Comparison of ENCODE assay signal across 8 cellular contexts in the genomic region with DNA sequence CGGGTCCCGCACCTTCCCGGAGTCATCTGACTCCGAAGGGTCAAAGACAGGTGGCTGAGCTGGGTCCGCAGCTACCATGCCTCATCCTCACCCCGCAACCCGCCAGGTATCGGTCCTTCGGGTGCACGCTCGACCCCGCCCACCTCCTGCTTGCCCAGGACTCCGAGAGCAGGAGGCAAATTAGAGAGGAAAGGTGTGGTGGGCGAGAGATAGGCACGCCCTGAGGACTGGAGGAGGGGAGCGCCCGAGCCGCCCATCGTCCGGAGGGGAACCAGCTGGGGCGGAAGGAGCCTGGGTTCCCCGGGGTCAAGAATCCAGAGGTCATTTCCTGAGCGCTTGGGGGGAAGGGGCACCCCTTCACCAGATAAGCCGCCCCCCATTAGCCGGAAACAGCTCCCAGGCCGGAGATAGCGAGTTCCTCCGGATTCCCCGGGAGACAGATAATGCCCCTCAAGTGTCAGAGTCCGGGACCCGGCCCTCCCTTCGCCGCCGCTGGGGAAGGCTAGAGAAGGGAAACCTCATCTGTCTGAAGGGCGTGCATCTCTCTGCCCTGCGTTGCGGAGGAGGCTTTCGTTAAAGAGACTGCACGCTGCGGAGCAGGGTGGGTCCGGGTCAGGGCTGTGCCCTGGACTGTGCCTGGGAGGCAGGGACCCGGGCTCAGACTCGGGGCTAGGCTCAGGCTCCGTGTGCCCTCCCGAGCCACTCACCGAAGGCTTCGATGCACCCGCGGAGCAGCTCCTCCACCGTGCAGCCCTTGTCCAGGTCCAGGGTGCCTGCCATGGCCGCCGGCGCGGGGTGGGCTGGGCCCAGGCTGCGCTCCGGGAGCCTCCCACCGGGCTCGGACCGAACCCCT. TPM values are rescaled to one million over a fixed set of nuclear protein-coding genes. Genes with fewer than 3 reads are reported as not detected.
DNase-seq lines count a peak whose midpoint lies in the region; ATAC-seq, FAIRE-seq and TF ChIP-seq lines count a peak whose summit lies in the region.

No MANE protein-coding gene starts in this region.

- no peak overlapping the region for H3K27ac Mint-ChIP-seq in endodermal cell
- peak overlapping the region; percentile 37 to 87 (median 82) for H3K27ac Mint-ChIP-seq in naive thymus-derived CD8-positive, alpha-beta T cell

- TF ChIP-seq CTCF in PC-3 (conservative IDR thresholded peaks at IDR 0.05; ENCODE audit: low read depth, low read length) (no peak), endodermal cell (conservative IDR thresholded peaks at IDR 0.05) (no peak)

- H3K79me2 ChIP-seq in PC-3 (ENCODE audit: low read length): no peaks in the 10 kb centered on the region

- 10 to 13% methylated on average over 27 to 59 of the region's 59 CpGs for WGBS in endodermal cell (ENCODE audit: insufficient coverage in 1 of 2, insufficient read length in 1 of 2), 2 experiments

- H3K36me3 ChIP-seq in PC-3 (ENCODE audit: low read depth, low read length): no peaks in the 10 kb centered on the region
- no peaks in the 10 kb centered on the region for H3K36me3 ChIP-seq in endodermal cell (ENCODE audit: control insufficient read depth, insufficient read depth, low read length)

- intact Hi-C loops in PC-3 (cut with micrococcal nuclease): no loop called here

- H2AFZ ChIP-seq in PC-3 (ENCODE audit: low read length): peak overlapping the region; percentile 91

- no peaks in the 10 kb centered on the region for H3K36me3 Mint-ChIP-seq in endodermal cell (ENCODE audit: low read depth)
- peaks cover 0 to 43% (median 3%) of the 10 kb centered on the region in 3 donors for H3K36me3 Mint-ChIP-seq in naive thymus-derived CD8-positive, alpha-beta T cell

- H3K4me2 ChIP-seq in PC-3 (ENCODE audit: low read length): peak overlapping the region; percentile 90

- H3F3A ChIP-seq in PC-3 (ENCODE audit: low read length, unreplicated experiment): no peaks in the 10 kb centered on the region

- no peaks in the 10 kb centered on the region for H3K9me2 ChIP-seq in PC-3 (replicated peaks; ENCODE audit: low read length)

- H3K4me1 Mint-ChIP-seq in endodermal cell: peaks cover 15% of the 10 kb centered on the region
- peaks cover 27 to 50% (median 44%) of the 10 kb centered on the region in 4 donors for H3K4me1 Mint-ChIP-seq in naive thymus-derived CD8-positive, alpha-beta T cell

- H3K4me3 Mint-ChIP-seq in endodermal cell: peak overlapping the region; percentile 29
- peak overlapping the region; percentile 73 to 100 (median 83) for H3K4me3 Mint-ChIP-seq in naive thymus-derived CD8-positive, alpha-beta T cell

- peaks cover 36% of the 10 kb centered on the region for H3K27me3 ChIP-seq in PC-3 (ENCODE audit: low read length)
- H3K27me3 ChIP-seq in endodermal cell (ENCODE audit: control insufficient read depth, insufficient read depth, low read length, poor library complexity, severe bottlenecking): peaks cover 77% of the 10 kb centered on the region

- no TSS peak for BruUV-seq in PC-3 (replicated peaks; lab: Mats Ljungman, UMichigan)

- H3K9me3 ChIP-seq in PC-3 (ENCODE audit: low read length) (no peaks in the 10 kb centered on the region), endodermal cell (ENCODE audit: control insufficient read depth, low read length) (no peaks in the 10 kb centered on the region)

- ATAC-seq in PC-3 (peak; percentile 37), HG02938 (IDR thresholded peaks at IDR 0.05; ENCODE audit: unreplicated experiment) (no peak), GM19351 (IDR thresholded peaks at IDR 0.05; ENCODE audit: unreplicated experiment) (no peak)
- peak in 1 of 2 donors; percentile 0 for ATAC-seq in naive thymus-derived CD8-positive, alpha-beta T cell

- peaks cover 74% of the 10 kb centered on the region for H3K27me3 Mint-ChIP-seq in endodermal cell (ENCODE audit: insufficient read depth)
- peaks cover 0 to 2% (median 0%) of the 10 kb centered on the region in 5 donors for H3K27me3 Mint-ChIP-seq in naive thymus-derived CD8-positive, alpha-beta T cell

- no peaks in the 10 kb centered on the region for H4K20me1 ChIP-seq in PC-3 (ENCODE audit: low read length)

- CTCF ChIA-PET in PC-3 (lab: Charles Lee): interaction anchor here (0.7 kb wide), 1 partner anchor 9 kb away, joined by 5 read pairs; no protein-coding TSS in a partner anchor

- no peak overlapping the region for H3K9ac ChIP-seq in PC-3 (ENCODE audit: low read length)
- no peak overlapping the region for H3K9ac ChIP-seq in endodermal cell (ENCODE audit: extremely low read depth, low read length, poor library complexity, severe bottlenecking)

- POLR2A ChIA-PET in PC-3 (lab: Charles Lee; ENCODE audit: unreplicated experiment): no interaction called here
- POLR2A ChIA-PET in naive thymus-derived CD8-positive, alpha-beta T cell (lab: Charles Lee): interaction anchor here (0.6 to 45.2 kb wide), 15 partner anchors 9 to 378 kb away, joined by 3 to 2320 read pairs (median 8); partner anchors contain the start of genes CDC42BPG, MAP4K2, PYGM and SF1

- H3K9me3 Mint-ChIP-seq in endodermal cell: no peaks in the 10 kb centered on the region
- peaks cover 0 to 2% (median 0%) of the 10 kb centered on the region in 9 donors for H3K9me3 Mint-ChIP-seq in naive thymus-derived CD8-positive, alpha-beta T cell

- H3K4me1 ChIP-seq in PC-3 (ENCODE audit: insufficient read depth, low read length) (peaks cover 13% of the 10 kb centered on the region), endodermal cell (ENCODE audit: control insufficient read depth, insufficient read depth, low read length) (peaks cover 4% of the 10 kb centered on the region)

- H3K4me3 ChIP-seq in PC-3 (ENCODE audit: low read length) (peak overlapping the region; percentile 70), endodermal cell (ENCODE audit: low read length) (no peak overlapping the region)

- DNase-seq in SIG-M5 treated with dmso at 0.1 percent for 504 hours (lab: John Stamatoyannopoulos, UW; ENCODE audit: unreplicated experiment) (peak; percentile 15), SIG-M5 (lab: John Stamatoyannopoulos, UW) (no peak), PC-3 (peak; percentile 32), endodermal cell (peak; percentile 79), RCC 7860 (ENCODE audit: low spot score) (no peak)
- DNase-seq in naive thymus-derived CD8-positive, alpha-beta T cell: no peak

- FAIRE-seq in RCC 7860 (lab: Jason Lieb, UNC): no peak

- H3K27ac ChIP-seq in PC-3 (ENCODE audit: low read length) (no peak overlapping the region), endodermal cell (ENCODE audit: low read depth, low read length) (no peak overlapping the region)

RNA-seq across cellular contexts. Expression of gene RASGRP2, which starts 1.6 kb away (rescaled TPM):
- total RNA-seq in PC-3 (2014; rRNA removed) (not detected in 2 replicates), endodermal cell (1 to 10 TPM in 1 of 2 donors, under 1 TPM in 1; 0.86 to 1.9 TPM)
- 5.0 TPM for polyA plus RNA-seq in endodermal cell (2013, experiment 1 of 2)
- polyA plus RNA-seq in endodermal cell (2013, experiment 2 of 2): 3.8 TPM
- 100 to 1,000 TPM; 679 to 682 TPM for total RNA-seq in naive thymus-derived CD8-positive, alpha-beta T cell
- 100 to 1,000 TPM; 168 to 253 (median 185) TPM for polyA plus RNA-seq in naive thymus-derived CD8-positive, alpha-beta T cell

RNA-seq across cellular contexts. Expression of gene PYGM, which starts 17.5 kb away (rescaled TPM):
- total RNA-seq in PC-3 (2014; rRNA removed) (0.95 and 1.3 TPM in 2 replicates), endodermal cell (1 to 10 TPM; 1.1 to 1.2 TPM)
- 2.0 TPM for polyA plus RNA-seq in endodermal cell (2013, experiment 1 of 2)
- polyA plus RNA-seq in endodermal cell (2013, experiment 2 of 2): 1.3 TPM
- total RNA-seq in naive thymus-derived CD8-positive, alpha-beta T cell: 10 to 100 TPM; 13.0 to 18.4 TPM
- polyA plus RNA-seq in naive thymus-derived CD8-positive, alpha-beta T cell: under 1 TPM; 0.09 to 0.50 (median 0.49) TPM

RNA-seq across cellular contexts. Expression of gene NRXN2, which starts 19.3 kb away (rescaled TPM):
- total RNA-seq in PC-3 (2014; rRNA removed): not detected in 2 replicates
- 1 to 10 TPM in 1 of 2 donors, under 1 TPM in 1; 1.00 to 1.5 TPM for total RNA-seq in endodermal cell
- polyA plus RNA-seq in endodermal cell (2013, experiment 1 of 2): 26.7 TPM
- polyA plus RNA-seq in endodermal cell (2013, experiment 2 of 2): 29.3 TPM
- total RNA-seq in naive thymus-derived CD8-positive, alpha-beta T cell: under 1 TPM in 1 of 2 experiments, not detected in 1; 0.21 TPM
- polyA plus RNA-seq in naive thymus-derived CD8-positive, alpha-beta T cell: not detected

RNA-seq across cellular contexts. Expression of gene SF1, which starts 36.0 kb away (rescaled TPM):
- total RNA-seq in PC-3 (2014; rRNA removed) (209 and 217 TPM in 2 replicates), endodermal cell (100 to 1,000 TPM; 331 to 399 TPM)
- 250 TPM for polyA plus RNA-seq in endodermal cell (2013, experiment 1 of 2)
- 216 TPM for polyA plus RNA-seq in endodermal cell (2013, experiment 2 of 2)
- 1,000 to 10,000 TPM; 1,030 to 1,057 TPM for total RNA-seq in naive thymus-derived CD8-positive, alpha-beta T cell
- 100 to 1,000 TPM in 1 of 3 donors, 10 to 100 TPM in 2; 87.0 to 138 (median 96.6) TPM for polyA plus RNA-seq in naive thymus-derived CD8-positive, alpha-beta T cell

Comparison
In these comparisons a context has a peak if more than half of its experiments do, and no peak if none do; other contexts are left out.
1. DNase-seq: peak in SIG-M5 treated with dmso at 0.1 percent for 504 hours (single experiment), PC-3 (single experiment) and endodermal cell (single experiment); none in SIG-M5 (single experiment), naive thymus-derived CD8-positive, alpha-beta T cell (0 of 10) and RCC 7860 (single experiment).
2. RNA of gene RASGRP2, which starts 1.6 kb away (total RNA-seq): 679 to 682 TPM in naive thymus-derived CD8-positive, alpha-beta T cell; 0.86 to 1.9 TPM in endodermal cell and not detected in PC-3; every median in the first group is over 100 times any median in the second.